In the genomic region with DNA sequence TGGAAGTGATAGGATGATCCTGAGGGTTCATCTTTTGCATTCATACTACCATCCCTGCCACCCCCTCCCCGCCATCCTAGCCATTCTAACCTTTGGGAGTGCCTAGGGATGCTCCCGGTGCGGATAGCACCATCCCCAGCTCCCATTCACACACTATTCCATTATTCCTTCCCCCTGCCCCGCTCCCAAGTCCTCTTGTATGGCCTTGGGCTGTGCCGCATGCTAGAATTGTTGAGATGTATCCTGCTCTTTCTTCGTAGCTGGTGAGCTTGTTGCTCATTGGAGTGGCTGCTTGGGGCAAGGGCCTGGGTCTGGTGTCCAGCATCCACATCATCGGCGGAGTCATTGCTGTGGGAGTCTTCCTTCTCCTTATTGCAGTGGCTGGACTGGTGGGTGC, we compare ENCODE assay signal across 8 cellular contexts. TPM values are rescaled to one million over a fixed set of nuclear protein-coding genes. Genes with fewer than 3 reads are reported as not detected.
DNase-seq lines count a peak whose midpoint lies in the region; ATAC-seq lines count a peak whose summit lies in the region.

No MANE protein-coding gene starts in this region.

- H3K4me1 ChIP-seq in iPS DF 6.9 (ENCODE audit: control insufficient read depth, insufficient read depth, low read length): peaks cover 1% of the 10 kb centered on the region; the same call in 1 of the 2 replicates

- H3K36me3 ChIP-seq in iPS DF 6.9 (ENCODE audit: control insufficient read depth, insufficient read depth, low read length): peaks cover 10% of the 10 kb centered on the region; the same call in 1 of the 2 replicates

- peak overlapping the region; percentile 65 for H3K27ac Mint-ChIP-seq in activated T-cell treated with anti-CD3 and anti-CD28 coated beads, Interleukin-2, amount 50 U/mL, for 72 hours
- H3K27ac Mint-ChIP-seq in stimulated activated naive B cell treated with anti-CD40 and anti-IgM and Interleukin-4, amounts not matched to agents 10 μg/mL and 1 μg/mL and 100 μg/mL, for 72 hours: peak overlapping the region; percentile 99

- DNase-seq in DMS53 (lab: John Stamatoyannopoulos, UW) (peak; percentile 75), DMS53 treated with DMSO at 0.1 percent for 48 hours (lab: John Stamatoyannopoulos, UW; ENCODE audit: unreplicated experiment) (no peak), iPS DF 6.9 (ENCODE audit: low read depth, low spot score) (no peak), cerebellar nuclear complex (lab: John Stamatoyannopoulos, UW) (no peak)
- no peak for DNase-seq in activated T-cell treated with anti-CD3 and anti-CD28 coated beads, Interleukin-2, amount 50 U/mL, for 72 hours
- DNase-seq in stimulated activated naive B cell treated with anti-CD40 and anti-IgM and Interleukin-4, amounts not matched to agents 10 μg/mL and 1 μg/mL and 100 μg/mL, for 72 hours: no peak

- peaks cover 6 to 27% of the 10 kb centered on the region in 2 donors for H3K36me3 Mint-ChIP-seq in activated T-cell treated with anti-CD3 and anti-CD28 coated beads, Interleukin-2, amount 50 U/mL, for 72 hours (ENCODE audit: insufficient read depth in 2 of 2)
- peaks cover 25 to 49% of the 10 kb centered on the region in 2 donors for H3K36me3 Mint-ChIP-seq in stimulated activated naive B cell treated with anti-CD40 and anti-IgM and Interleukin-4, amounts not matched to agents 10 μg/mL and 1 μg/mL and 100 μg/mL, for 72 hours

- peak overlapping the region; percentile 88 to 99 for H3K4me3 Mint-ChIP-seq in activated T-cell treated with anti-CD3 and anti-CD28 coated beads, Interleukin-2, amount 50 U/mL, for 72 hours
- H3K4me3 Mint-ChIP-seq in stimulated activated naive B cell treated with anti-CD40 and anti-IgM and Interleukin-4, amounts not matched to agents 10 μg/mL and 1 μg/mL and 100 μg/mL, for 72 hours: peak overlapping the region; percentile 96

- no peaks in the 10 kb centered on the region for H3K27me3 Mint-ChIP-seq in activated T-cell treated with anti-CD3 and anti-CD28 coated beads, Interleukin-2, amount 50 U/mL, for 72 hours (ENCODE audit: low read depth)
- no peaks in the 10 kb centered on the region for H3K27me3 Mint-ChIP-seq in stimulated activated naive B cell treated with anti-CD40 and anti-IgM and Interleukin-4, amounts not matched to agents 10 μg/mL and 1 μg/mL and 100 μg/mL, for 72 hours

- no peaks in the 10 kb centered on the region for H3K9me3 ChIP-seq in iPS DF 6.9 (ENCODE audit: control insufficient read depth, insufficient read depth, low read length)

- WGBS in iPS DF 6.9 (ENCODE audit: insufficient coverage, insufficient read length): no CpG with 5 or more reads among the region's 8 CpGs

- no peak for ATAC-seq in activated T-cell treated with anti-CD3 and anti-CD28 coated beads, Interleukin-2, amount 50 U/mL, for 72 hours (replicated peaks in 1 of 2)
- no peak for ATAC-seq in stimulated activated naive B cell treated with anti-CD40 and anti-IgM and Interleukin-4, amounts not matched to agents 10 μg/mL and 1 μg/mL and 100 μg/mL, for 72 hours (replicated peaks)
- ATAC-seq in GM19035 (IDR thresholded peaks at IDR 0.05; ENCODE audit: unreplicated experiment) (no peak), GM19351 (IDR thresholded peaks at IDR 0.05; ENCODE audit: unreplicated experiment) (no peak)

- peaks cover 55% of the 10 kb centered on the region for H3K4me1 Mint-ChIP-seq in activated T-cell treated with anti-CD3 and anti-CD28 coated beads, Interleukin-2, amount 50 U/mL, for 72 hours (ENCODE audit: low read depth)
- peaks cover 38 to 58% of the 10 kb centered on the region in 2 donors for H3K4me1 Mint-ChIP-seq in stimulated activated naive B cell treated with anti-CD40 and anti-IgM and Interleukin-4, amounts not matched to agents 10 μg/mL and 1 μg/mL and 100 μg/mL, for 72 hours

- no peaks in the 10 kb centered on the region for H3K9me3 Mint-ChIP-seq in activated T-cell treated with anti-CD3 and anti-CD28 coated beads, Interleukin-2, amount 50 U/mL, for 72 hours
- H3K9me3 Mint-ChIP-seq in stimulated activated naive B cell treated with anti-CD40 and anti-IgM and Interleukin-4, amounts not matched to agents 10 μg/mL and 1 μg/mL and 100 μg/mL, for 72 hours: no peaks in the 10 kb centered on the region

- peaks cover 7% of the 10 kb centered on the region; the same call in 1 of the 2 replicates for H3K27me3 ChIP-seq in iPS DF 6.9 (ENCODE audit: control insufficient read depth, insufficient read depth, low read length)

- H3K4me3 ChIP-seq in iPS DF 6.9 (ENCODE audit: low read length): peak overlapping the region; percentile 78; the same call in 1 of the 2 replicates

- H3K27ac ChIP-seq in iPS DF 6.9 (ENCODE audit: low read length): no peak overlapping the region

RNA-seq across cellular contexts. Expression of a gene that starts 0.6 kb away (rescaled TPM):
- total RNA-seq in activated T-cell treated with anti-CD3 and anti-CD28 coated beads, Interleukin-2, amount 50 U/mL, for 72 hours: 10 to 100 TPM; 18.2 to 19.6 TPM

RNA-seq across cellular contexts. Expression of a gene that starts 6.6 kb away (rescaled TPM):
- total RNA-seq in activated T-cell treated with anti-CD3 and anti-CD28 coated beads, Interleukin-2, amount 50 U/mL, for 72 hours: 100 to 1,000 TPM; 150 to 154 TPM

RNA-seq across cellular contexts. Expression of a gene that starts 6.9 kb away (rescaled TPM):
- total RNA-seq in activated T-cell treated with anti-CD3 and anti-CD28 coated beads, Interleukin-2, amount 50 U/mL, for 72 hours: 10 to 100 TPM; 21.7 to 26.9 TPM

RNA-seq across cellular contexts. Expression of a gene that starts 9.4 kb away (rescaled TPM):
- 10 to 100 TPM; 30.2 to 32.9 TPM for total RNA-seq in activated T-cell treated with anti-CD3 and anti-CD28 coated beads, Interleukin-2, amount 50 U/mL, for 72 hours

RNA-seq across cellular contexts. Expression of a gene that starts 21.4 kb away (rescaled TPM):
- total RNA-seq in activated T-cell treated with anti-CD3 and anti-CD28 coated beads, Interleukin-2, amount 50 U/mL, for 72 hours: 10 to 100 TPM; 11.1 to 14.7 TPM
